Comparison of ENCODE assay signal across 17 cellular contexts in the genomic region with DNA sequence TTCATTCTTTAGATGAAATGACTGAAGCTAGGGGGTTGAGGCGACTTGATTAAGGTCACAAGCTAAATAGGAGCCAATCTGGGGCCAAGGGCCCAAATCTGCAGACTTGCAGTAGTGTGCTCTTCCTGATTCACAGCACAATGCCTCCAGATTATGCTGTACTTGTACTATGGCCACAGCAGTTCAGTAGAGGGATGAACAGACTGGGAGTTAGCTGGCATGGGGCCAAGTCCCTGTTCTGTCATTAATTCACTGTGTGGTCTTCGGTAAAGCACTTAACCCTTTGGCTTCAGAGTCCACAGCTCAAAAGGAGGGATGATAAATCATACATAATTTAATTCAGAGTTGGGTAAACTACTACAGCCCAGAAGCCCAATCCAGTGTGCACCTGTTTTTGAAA.
DNase-seq lines count a peak whose midpoint lies in the region; ATAC-seq, FAIRE-seq and TF ChIP-seq lines count a peak whose summit lies in the region.
"Had no signal": no experiment of that assay in that cellular context is flagged by ENCODE, and none has a peak within 500 bp of the region (broad histone marks: within the 10 kb centered on the region; RNA-seq: fewer than 3 reads in every experiment).

No MANE protein-coding gene starts in this region.

- no peak for FAIRE-seq in GM12891 (lab: Jason Lieb, UNC)
- FAIRE-seq: GM18507 had no signal

- H3K27me3 ChIP-seq in WERI-Rb-1 (ENCODE audit: insufficient read depth, low read depth, severe bottlenecking), result no peaks in the 10 kb centered on the region
- no peaks in the 10 kb centered on the region for H3K27me3 ChIP-seq in osteoblast (ENCODE audit: insufficient read depth, low read length)
- H3K27me3 ChIP-seq: Peyer's patch had no signal

- POLR2A ChIA-PET in MCF 10A (lab: Yijun Ruan, JAX), result no interaction called here

- no peaks in the 10 kb centered on the region for H3K27me3 Mint-ChIP-seq in MCF 10A (ENCODE audit: insufficient read depth, unreplicated experiment)
- H3K27me3 Mint-ChIP-seq: IgD-negative memory B cell had no signal

- no peaks in the 10 kb centered on the region for H3K9me3 Mint-ChIP-seq in MCF 10A (ENCODE audit: unreplicated experiment)

- CTCF ChIA-PET in MCF 10A (lab: Yijun Ruan, JAX), result interaction anchor here (0.6 kb wide), 1 partner anchor 600 kb away, joined by 3 read pairs; no protein-coding TSS in a partner anchor

- no TSS peak for BruUV-seq in MCF 10A (replicated peaks; lab: Mats Ljungman, UMichigan)

- H3K4me3 ChIP-seq in WERI-Rb-1 (ENCODE audit: low read depth, low read length) (no peak overlapping the region), osteoblast (ENCODE audit: insufficient read depth, low read length) (no peak overlapping the region)
- H3K4me3 ChIP-seq: Peyer's patch had no signal

- H3K27ac ChIP-seq in WERI-Rb-1, result no peak overlapping the region
- H3K27ac ChIP-seq in osteoblast (ENCODE audit: low read depth, low read length), result no peak overlapping the region
- H3K27ac ChIP-seq: Peyer's patch had no signal

- no peak overlapping the region for H3K4me2 ChIP-seq in osteoblast (ENCODE audit: insufficient read depth, low read length)

- H3K36me3 ChIP-seq in WERI-Rb-1 (no peaks in the 10 kb centered on the region), osteoblast (ENCODE audit: insufficient read depth, low read length) (no peaks in the 10 kb centered on the region)
- H3K36me3 ChIP-seq: Peyer's patch had no signal

- no peak overlapping the region for H3K4me3 Mint-ChIP-seq in MCF 10A (ENCODE audit: unreplicated experiment)
- H3K4me3 Mint-ChIP-seq: CD14-positive monocyte, IgD-negative memory B cell had no signal

- no peak for ATAC-seq in HG03378 (IDR thresholded peaks at IDR 0.05; ENCODE audit: unreplicated experiment)

- DNase-seq in SHP77 (lab: John Stamatoyannopoulos, UW), result peak; percentile 7 to 19
- no peak for DNase-seq in SHP77 treated with DMSO at 0.1 percent for 48 hours (lab: John Stamatoyannopoulos, UW)
- peak; percentile 9 for DNase-seq in WERI-Rb-1
- peak; percentile 47 for DNase-seq in kidney tubule cell (ENCODE audit: low spot score)
- no peak for DNase-seq in GM12891 (ENCODE audit: insufficient read length, low spot score)
- no peak for DNase-seq in osteoblast (ENCODE audit: insufficient read length, low spot score, missing footprints)
- DNase-seq in MCF 10A (ENCODE audit: unreplicated experiment), result no peak
- DNase-seq: Caco-2, HCEC 1CT, NCI-H146, NCI-H774, Peyer's patch, Right ventricle myocardium superior had no signal

- H3K36me3 Mint-ChIP-seq in MCF 10A (ENCODE audit: insufficient read depth, unreplicated experiment), result no peaks in the 10 kb centered on the region
- H3K36me3 Mint-ChIP-seq: CD14-positive monocyte, IgD-negative memory B cell had no signal

- no peak overlapping the region for H3K27ac Mint-ChIP-seq in MCF 10A (ENCODE audit: low read depth, unreplicated experiment)
- H3K27ac Mint-ChIP-seq: CD14-positive monocyte, IgD-negative memory B cell had no signal

- TF ChIP-seq CTCF in WERI-Rb-1 (IDR thresholded peaks at IDR 0.05; ENCODE audit: low read depth, low read length), result no peak
- no peak for TF ChIP-seq CTCF in osteoblast (IDR thresholded peaks at IDR 0.05; ENCODE audit: extremely low read depth, low read depth, low read length)
- no peak for TF ChIP-seq CTCF in MCF 10A (IDR thresholded peaks at IDR 0.05; ENCODE audit: unreplicated experiment)

- H3K79me2 ChIP-seq in osteoblast (ENCODE audit: insufficient read depth, low read length), result no peaks in the 10 kb centered on the region

- no peak for TF ChIP-seq POLR2A in GM12891 (IDR thresholded peaks at IDR 0.05; ENCODE audit: low read depth, low read length)

- no peaks in the 10 kb centered on the region for H4K20me1 ChIP-seq in osteoblast (ENCODE audit: insufficient read depth, low read length)

- no peak overlapping the region for H2AFZ ChIP-seq in osteoblast (ENCODE audit: low read length)

- intact Hi-C loops in MCF 10A (cut with micrococcal nuclease), result no loop called here

- H3K4me1 Mint-ChIP-seq in MCF 10A (ENCODE audit: insufficient read depth, unreplicated experiment), result no peaks in the 10 kb centered on the region
- H3K4me1 Mint-ChIP-seq: CD14-positive monocyte, IgD-negative memory B cell had no signal

- H3K4me1 ChIP-seq in osteoblast (ENCODE audit: insufficient read depth, low read length), result no peaks in the 10 kb centered on the region
- H3K4me1 ChIP-seq: Caco-2, Peyer's patch had no signal

- no peaks in the 10 kb centered on the region for H3K9me3 ChIP-seq in WERI-Rb-1 (ENCODE audit: severe bottlenecking)
- no peaks in the 10 kb centered on the region for H3K9me3 ChIP-seq in osteoblast (ENCODE audit: low read depth, low read length)
- H3K9me3 ChIP-seq: Caco-2, Peyer's patch had no signal

TF ChIP-seq in GM12891, 5 proteins besides CTCF, POLR2A, EP300 and RAD21:
- TF ChIP-seq POU2F2 (IDR thresholded peaks at IDR 0.05; ENCODE audit: low read depth, low read length) (no peak), SPI1 (IDR thresholded peaks at IDR 0.05; ENCODE audit: low read depth, low read length) (no peak), TAF1 (IDR thresholded peaks at IDR 0.05; ENCODE audit: low read depth, low read length) (no peak), POLR2AphosphoS5 (IDR thresholded peaks at IDR 0.05; ENCODE audit: low read depth, low read length) (no peak), PAX5 (IDR thresholded peaks at IDR 0.05; ENCODE audit: insufficient read depth, low read length, severe bottlenecking) (no peak)

Comparison
In these comparisons a context has a peak if more than half of its experiments do, and no peak if none do; other contexts are left out.
1. DNase-seq: peak in SHP77 (2 of 2), WERI-Rb-1 (single experiment) and kidney tubule cell (single experiment); none in SHP77 treated with DMSO at 0.1 percent for 48 hours (single experiment), GM12891 (single experiment), osteoblast (single experiment) and MCF 10A (single experiment).